Comparison of ENCODE assay signal across 14 cellular contexts in genomic region chr15:68658151-68658550, GRCh38.
A peak's percentile ranks its signal among the peaks of the same experiment; 100 is the strongest.
DNase-seq lines count a peak whose midpoint lies in the region; ATAC-seq and TF ChIP-seq lines count a peak whose summit lies in the region.
"Had no signal": no experiment of that assay in that cellular context is flagged by ENCODE, and none has a peak within 500 bp of the region (broad histone marks: within the 10 kb centered on the region; RNA-seq: fewer than 3 reads in every experiment).

No MANE protein-coding gene starts in this region.

- no peaks in the 10 kb centered on the region for H3K27me3 ChIP-seq in WERI-Rb-1 (ENCODE audit: insufficient read depth, low read depth, severe bottlenecking)
- H3K27me3 ChIP-seq in heart left ventricle: no peaks in the 10 kb centered on the region

- H3K9me3 ChIP-seq in WERI-Rb-1 (ENCODE audit: severe bottlenecking) (no peaks in the 10 kb centered on the region), heart left ventricle (no peaks in the 10 kb centered on the region)
- H3K9me3 ChIP-seq: A549 had no signal

- peak overlapping the region; percentile 82 for H3K27ac ChIP-seq in WERI-Rb-1
- H3K27ac ChIP-seq in heart left ventricle: no peak overlapping the region
- H3K27ac ChIP-seq: A549 had no signal

- H3K4me1 ChIP-seq in heart left ventricle: peaks cover 0 to 5% (median 0%) of the 10 kb centered on the region in 12 donors
- H3K4me1 ChIP-seq: A549 had no signal

- H3K4me3 ChIP-seq in WERI-Rb-1 (ENCODE audit: low read depth, low read length) (no peak overlapping the region), heart left ventricle (no peak overlapping the region)
- H3K4me3 ChIP-seq: A549 had no signal

- no peaks in the 10 kb centered on the region for H3K36me3 Mint-ChIP-seq in activated naive CD8-positive, alpha-beta T cell treated with anti-CD3 and anti-CD28 coated beads, Interleukin-2, amount 10 ng/mL, durations not matched to agents 7 days and 5 days
- no peaks in the 10 kb centered on the region for H3K36me3 Mint-ChIP-seq in activated naive CD8-positive, alpha-beta T cell treated with anti-CD3 and anti-CD28 coated beads, Interleukin-2, amount 50 U/mL, for 24 hours (ENCODE audit: low read depth)
- no peaks in the 10 kb centered on the region for H3K36me3 Mint-ChIP-seq in activated CD4-positive, alpha-beta memory T cell treated with anti-CD3 and anti-CD28 coated beads, Interleukin-2, amount 10 ng/mL, durations not matched to agents 7 days and 5 days (ENCODE audit: low read depth)
- H3K36me3 Mint-ChIP-seq: CD8-positive, alpha-beta T cell; memory B cell; stimulated activated memory B cell treated with anti-CD40 and anti-IgM and Interleukin-4, amounts not matched to agents 10 μg/mL and 1 μg/mL and 100 μg/mL, for 72 hours had no signal

- no peaks in the 10 kb centered on the region for H3K4me1 Mint-ChIP-seq in activated naive CD8-positive, alpha-beta T cell treated with anti-CD3 and anti-CD28 coated beads, Interleukin-2, amount 10 ng/mL, durations not matched to agents 7 days and 5 days
- H3K4me1 Mint-ChIP-seq in activated naive CD8-positive, alpha-beta T cell treated with anti-CD3 and anti-CD28 coated beads, Interleukin-2, amount 50 U/mL, for 24 hours: no peaks in the 10 kb centered on the region
- no peaks in the 10 kb centered on the region for H3K4me1 Mint-ChIP-seq in activated CD4-positive, alpha-beta memory T cell treated with anti-CD3 and anti-CD28 coated beads, Interleukin-2, amount 10 ng/mL, durations not matched to agents 7 days and 5 days
- H3K4me1 Mint-ChIP-seq: memory B cell; stimulated activated memory B cell treated with anti-CD40 and anti-IgM and Interleukin-4, amounts not matched to agents 10 μg/mL and 1 μg/mL and 100 μg/mL, for 72 hours had no signal

- 55 to 66% (median 61%) methylated on average over 8 of the region's 8 CpGs for WGBS in heart left ventricle, 4 donors

- no peak for ATAC-seq in activated naive CD8-positive, alpha-beta T cell treated with anti-CD3 and anti-CD28 coated beads, Interleukin-2, amount 10 ng/mL, durations not matched to agents 7 days and 5 days (ENCODE audit: low read depth)
- ATAC-seq in activated naive CD8-positive, alpha-beta T cell treated with anti-CD3 and anti-CD28 coated beads, Interleukin-2, amount 50 U/mL, for 24 hours: no peak
- ATAC-seq in heart left ventricle (peak in 3 of 4 donors; percentile 9 to 79 (median 36)), GM21526 (IDR thresholded peaks at IDR 0.05; ENCODE audit: low FRiP score, unreplicated experiment) (no peak)
- ATAC-seq: CD8-positive, alpha-beta T cell; stimulated activated memory B cell treated with anti-CD40 and anti-IgM and Interleukin-4, amounts not matched to agents 10 μg/mL and 1 μg/mL and 100 μg/mL, for 72 hours had no signal

- peaks cover 11% of the 10 kb centered on the region for H3K27me3 Mint-ChIP-seq in activated naive CD8-positive, alpha-beta T cell treated with anti-CD3 and anti-CD28 coated beads, Interleukin-2, amount 10 ng/mL, durations not matched to agents 7 days and 5 days
- peaks cover 2% of the 10 kb centered on the region for H3K27me3 Mint-ChIP-seq in activated naive CD8-positive, alpha-beta T cell treated with anti-CD3 and anti-CD28 coated beads, Interleukin-2, amount 50 U/mL, for 24 hours
- H3K27me3 Mint-ChIP-seq in activated CD4-positive, alpha-beta memory T cell treated with anti-CD3 and anti-CD28 coated beads, Interleukin-2, amount 10 ng/mL, durations not matched to agents 7 days and 5 days: peaks cover 5% of the 10 kb centered on the region

- TF ChIP-seq CTCF in WERI-Rb-1 (IDR thresholded peaks at IDR 0.05; ENCODE audit: low read depth, low read length) (no peak), heart left ventricle (IDR thresholded peaks at IDR 0.05) (no peak)

- no peaks in the 10 kb centered on the region for H3K9me3 Mint-ChIP-seq in activated naive CD8-positive, alpha-beta T cell treated with anti-CD3 and anti-CD28 coated beads, Interleukin-2, amount 10 ng/mL, durations not matched to agents 7 days and 5 days
- no peaks in the 10 kb centered on the region for H3K9me3 Mint-ChIP-seq in activated naive CD8-positive, alpha-beta T cell treated with anti-CD3 and anti-CD28 coated beads, Interleukin-2, amount 50 U/mL, for 24 hours
- H3K9me3 Mint-ChIP-seq in activated CD4-positive, alpha-beta memory T cell treated with anti-CD3 and anti-CD28 coated beads, Interleukin-2, amount 10 ng/mL, durations not matched to agents 7 days and 5 days: no peaks in the 10 kb centered on the region
- H3K9me3 Mint-ChIP-seq: CD8-positive, alpha-beta T cell; H9; memory B cell; stimulated activated memory B cell treated with anti-CD40 and anti-IgM and Interleukin-4, amounts not matched to agents 10 μg/mL and 1 μg/mL and 100 μg/mL, for 72 hours had no signal

- no peak for TF ChIP-seq POLR2A in heart left ventricle (IDR thresholded peaks at IDR 0.05)

- peak; percentile 10 for DNase-seq in activated naive CD8-positive, alpha-beta T cell treated with anti-CD3 and anti-CD28 coated beads, Interleukin-2, amount 10 ng/mL, durations not matched to agents 7 days and 5 days
- DNase-seq in activated naive CD8-positive, alpha-beta T cell treated with anti-CD3 and anti-CD28 coated beads, Interleukin-2, amount 50 U/mL, for 24 hours: no peak
- peak; percentile 93 for DNase-seq in WERI-Rb-1
- DNase-seq in heart left ventricle: peak in 1 of 5 donors; percentile 54
- DNase-seq in superior temporal gyrus (ENCODE audit: extremely low spot score): peak; percentile 77
- DNase-seq in SIG-M5 treated with dmso at 0.1 percent for 504 hours (lab: John Stamatoyannopoulos, UW; ENCODE audit: unreplicated experiment): no peak
- no peak for DNase-seq in activated CD4-positive, alpha-beta memory T cell treated with anti-CD3 and anti-CD28 coated beads, Interleukin-2, amount 10 ng/mL, durations not matched to agents 7 days and 5 days
- DNase-seq: activated CD4-positive, alpha-beta T cell treated with anti-CD3 and anti-CD28 coated beads, Interleukin-2, amount 50 U/mL, for 48 hours; CD8-positive, alpha-beta T cell; H9 had no signal

- POLR2A ChIA-PET in activated naive CD8-positive, alpha-beta T cell treated with anti-CD3 and anti-CD28 coated beads, Interleukin-2, amount 10 ng/mL, durations not matched to agents 7 days and 5 days (lab: Charles Lee): no interaction called here
- POLR2A ChIA-PET in activated CD4-positive, alpha-beta memory T cell treated with anti-CD3 and anti-CD28 coated beads, Interleukin-2, amount 10 ng/mL, durations not matched to agents 7 days and 5 days (lab: Charles Lee): no interaction called here

- no peak overlapping the region for H3K27ac Mint-ChIP-seq in activated naive CD8-positive, alpha-beta T cell treated with anti-CD3 and anti-CD28 coated beads, Interleukin-2, amount 10 ng/mL, durations not matched to agents 7 days and 5 days
- no peak overlapping the region for H3K27ac Mint-ChIP-seq in activated naive CD8-positive, alpha-beta T cell treated with anti-CD3 and anti-CD28 coated beads, Interleukin-2, amount 50 U/mL, for 24 hours
- no peak overlapping the region for H3K27ac Mint-ChIP-seq in activated CD4-positive, alpha-beta memory T cell treated with anti-CD3 and anti-CD28 coated beads, Interleukin-2, amount 10 ng/mL, durations not matched to agents 7 days and 5 days
- H3K27ac Mint-ChIP-seq: CD8-positive, alpha-beta T cell; H9; memory B cell; stimulated activated memory B cell treated with anti-CD40 and anti-IgM and Interleukin-4, amounts not matched to agents 10 μg/mL and 1 μg/mL and 100 μg/mL, for 72 hours had no signal

- H3K4me3 Mint-ChIP-seq in activated naive CD8-positive, alpha-beta T cell treated with anti-CD3 and anti-CD28 coated beads, Interleukin-2, amount 10 ng/mL, durations not matched to agents 7 days and 5 days: no peak overlapping the region
- no peak overlapping the region for H3K4me3 Mint-ChIP-seq in activated naive CD8-positive, alpha-beta T cell treated with anti-CD3 and anti-CD28 coated beads, Interleukin-2, amount 50 U/mL, for 24 hours
- H3K4me3 Mint-ChIP-seq in activated CD4-positive, alpha-beta memory T cell treated with anti-CD3 and anti-CD28 coated beads, Interleukin-2, amount 10 ng/mL, durations not matched to agents 7 days and 5 days: no peak overlapping the region
- H3K4me3 Mint-ChIP-seq: CD8-positive, alpha-beta T cell; H9; memory B cell; stimulated activated memory B cell treated with anti-CD40 and anti-IgM and Interleukin-4, amounts not matched to agents 10 μg/mL and 1 μg/mL and 100 μg/mL, for 72 hours had no signal

- intact Hi-C loops in heart left ventricle (cut with DNase I): loop anchor here in 1 of 10 donors (5.0 to 10.0 kb wide), 2 partner anchors 86 to 353 kb away; no protein-coding TSS in a partner anchor

- H3K36me3 ChIP-seq in WERI-Rb-1: peaks cover 12% of the 10 kb centered on the region
- H3K36me3 ChIP-seq in heart left ventricle: no peaks in the 10 kb centered on the region

- CTCF ChIA-PET in activated CD4-positive, alpha-beta memory T cell treated with anti-CD3 and anti-CD28 coated beads, Interleukin-2, amount 10 ng/mL, durations not matched to agents 7 days and 5 days (lab: Charles Lee): interaction anchor here (1.4 kb wide), 1 partner anchor 16 kb away, joined by 3 read pairs; no protein-coding TSS in a partner anchor

Comparison
In these comparisons a context has a peak if more than half of its experiments do, and no peak if none do; other contexts are left out.
1. DNase-seq: peak in activated naive CD8-positive, alpha-beta T cell treated with anti-CD3 and anti-CD28 coated beads, Interleukin-2, amount 10 ng/mL, durations not matched to agents 7 days and 5 days (single experiment), WERI-Rb-1 (single experiment) and superior temporal gyrus (single experiment); none in activated naive CD8-positive, alpha-beta T cell treated with anti-CD3 and anti-CD28 coated beads, Interleukin-2, amount 50 U/mL, for 24 hours (single experiment), SIG-M5 treated with dmso at 0.1 percent for 504 hours (single experiment) and activated CD4-positive, alpha-beta memory T cell treated with anti-CD3 and anti-CD28 coated beads, Interleukin-2, amount 10 ng/mL, durations not matched to agents 7 days and 5 days (single experiment).
2. ATAC-seq: peak in heart left ventricle (3 of 4); none in activated naive CD8-positive, alpha-beta T cell treated with anti-CD3 and anti-CD28 coated beads, Interleukin-2, amount 10 ng/mL, durations not matched to agents 7 days and 5 days (single experiment), activated naive CD8-positive, alpha-beta T cell treated with anti-CD3 and anti-CD28 coated beads, Interleukin-2, amount 50 U/mL, for 24 hours (single experiment) and GM21526 (single experiment).